Comparison of ENCODE assay signal across 9 cellular contexts in genomic region chr6:37679539-37680476, GRCh38. TPM values are rescaled to one million over a fixed set of nuclear protein-coding genes. Genes with fewer than 3 reads are reported as not detected.
DNase-seq lines count a peak whose midpoint lies in the region; ATAC-seq, FAIRE-seq and TF ChIP-seq lines count a peak whose summit lies in the region.
"Had no signal": no experiment of that assay in that cellular context is flagged by ENCODE, and none has a peak within 500 bp of the region (broad histone marks: within the 10 kb centered on the region; RNA-seq: fewer than 3 reads in every experiment).

No MANE protein-coding gene starts in this region.

- TF ChIP-seq POLR2A in GM12892 (IDR thresholded peaks at IDR 0.05; ENCODE audit: low read depth, low read length) = no peak
- TF ChIP-seq POLR2A in spleen (IDR thresholded peaks at IDR 0.05) = no peak

- H3K27ac ChIP-seq in spleen = peak overlapping the region in 4 of 8 donors; percentile 13 to 73 (median 40)

- intact Hi-C loops in spleen (cut with DNase I; ENCODE audit: low total_unique reads) = loop anchor here (10.0 kb wide), 1 partner anchor 105 kb away; no protein-coding TSS in a partner anchor

- FAIRE-seq in GM12892 (lab: Jason Lieb, UNC) = peak; percentile 90

- TF ChIP-seq CTCF in GM20000 (IDR thresholded peaks at IDR 0.05; ENCODE audit: extremely low read depth, missing control alignments) (no peak), spleen (IDR thresholded peaks at IDR 0.05 in 8 of 11, conservative IDR thresholded peaks at IDR 0.05 in 3 of 11) (peak in 1 of 11 experiments; percentile 19)

- peak; percentile 66 for DNase-seq in GM12892 (ENCODE audit: insufficient read length)
- DNase-seq in GM20000 (ENCODE audit: low spot score) = peak; percentile 89
- peak; percentile 89 for DNase-seq in glomerular visceral epithelial cell (ENCODE audit: extremely low spot score)
- no peak for DNase-seq in NCI-H1105 treated with DMSO at 0.1 percent for 48 hours (lab: John Stamatoyannopoulos, UW)
- DNase-seq in activated CD8-positive, alpha-beta memory T cell treated with anti-CD3 and anti-CD28 coated beads, Interleukin-2, amount 50 U/mL, for 48 hours = no peak
- DNase-seq in effector CD8-positive, alpha-beta T cell (lab: John Stamatoyannopoulos, UW) = no peak
- no peak for DNase-seq in spleen

- H3K36me3 ChIP-seq in spleen = no peaks in the 10 kb centered on the region

- peaks cover 0 to 31% (median 12%) of the 10 kb centered on the region in 6 donors for H3K4me1 ChIP-seq in spleen

- 70 to 81% (median 74%) methylated on average over 17 to 18 of the region's 18 CpGs for WGBS in spleen, 5 donors

- no peaks in the 10 kb centered on the region for H3K27me3 ChIP-seq in spleen (replicated peaks in 1 of 7)

- peak overlapping the region in 1 of 8 donors; percentile 23 for H3K4me3 ChIP-seq in spleen
- H3K4me3 ChIP-seq: lung had no signal

- peak; percentile 73 for ATAC-seq in HG03442 (IDR thresholded peaks at IDR 0.05; ENCODE audit: unreplicated experiment)

- H3K9me3 ChIP-seq in spleen = no peaks in the 10 kb centered on the region

RNA-seq across cellular contexts. Expression of gene MDGA1, which starts 17.9 kb away (rescaled TPM):
- polyA plus RNA-seq in GM12892 (2012; ENCODE audit: missing spikeins) = 0.23 TPM
- 10 to 100 TPM in 6 of 7 donors, 1 to 10 TPM in 1; 1.7 to 33.8 (median 12.0) TPM for total RNA-seq in spleen
- polyA plus RNA-seq in spleen = 1 to 10 TPM in 2 of 3 donors, under 1 TPM in 1; 0.51 to 2.9 (median 2.4) TPM

Comparison
In these comparisons a context has a peak if more than half of its experiments do, and no peak if none do; other contexts are left out.
1. DNase-seq: peak in GM12892 (single experiment), GM20000 (single experiment) and glomerular visceral epithelial cell (single experiment); none in NCI-H1105 treated with DMSO at 0.1 percent for 48 hours (single experiment), activated CD8-positive, alpha-beta memory T cell treated with anti-CD3 and anti-CD28 coated beads, Interleukin-2, amount 50 U/mL, for 48 hours (single experiment), effector CD8-positive, alpha-beta T cell (single experiment) and spleen (single experiment).